27 cellular contexts compared by ENCODE assay signal in genomic region chr2:119650206-119650605, GRCh38.
"Had no signal": no experiment of that assay in that cellular context is flagged by ENCODE, and none has a peak within 500 bp of the region (broad histone marks: within the 10 kb centered on the region; RNA-seq: fewer than 3 reads in every experiment).

No MANE protein-coding gene starts in this region.

- H3K9me3 ChIP-seq: body of pancreas, neutrophil, suprapubic skin had no signal

- H3K36me3 ChIP-seq: neutrophil, suprapubic skin, tibial artery had no signal

- H3K4me3 ChIP-seq: body of pancreas, suprapubic skin, tibial artery had no signal

- FAIRE-seq: kidney, small intestine, TTC549 had no signal

- H3K27ac ChIP-seq: body of pancreas, neutrophil, suprapubic skin, tibial artery had no signal

- H3K4me1 ChIP-seq: body of pancreas, suprapubic skin had no signal

- H3K27me3 ChIP-seq: body of pancreas, neutrophil, suprapubic skin, tibial artery had no signal

- ATAC-seq: activated naive CD4-positive, alpha-beta T cell treated with anti-CD3 and anti-CD28 coated beads, Interleukin-2, amount 50 U/mL, for 72 hours; activated T-cell treated with anti-CD3 and anti-CD28 coated beads, Interleukin-2, amount 50 U/mL, for 4 hours; activated T-helper 17 cell treated with anti-CD3 and anti-CD28 coated beads, Interleukin-2, amount 50 U/mL, for 72 hours; body of pancreas; left colon; sciatic nerve had no signal

- DNase-seq: activated CD4-positive, alpha-beta memory T cell treated with anti-CD3 and anti-CD28 coated beads for 36 hours; activated CD4-positive, alpha-beta T cell treated with anti-CD3 and anti-CD28 coated beads, Interleukin-2, amount 10 ng/mL, durations not matched to agents 24 days and 14 days; activated CD4-positive, CD25-positive, alpha-beta regulatory T cell treated with anti-CD3 and anti-CD28 coated beads, Interleukin-2, amount 50 U/mL, for 72 hours; activated gamma-delta T cell treated with Interleukin-2 at 50 U/mL for 16 hours; activated T-cell treated with anti-CD3 and anti-CD28 coated beads, Interleukin-2, amount 50 U/mL, for 4 hours; anterior cingulate cortex; body of pancreas; foreskin fibroblast; head of caudate nucleus; hippocampal formation; kidney; left colon; mammary epithelial cell; retina; small intestine; stimulated activated CD4-positive, alpha-beta T cell treated with anti-CD3 and anti-CD28 coated beads, Interleukin-1b, Interleukin-23, amount 100 ng/mL, for 48 hours; stimulated activated CD4-positive, alpha-beta T cell treated with anti-CD3 and anti-CD28 coated beads, Interleukin-4, amount 100 ng/mL, for 4 hours; stimulated activated naive CD4-positive, alpha-beta T cell; SW 1271; T-helper 9 cell; tibial artery had no signal
